ENCODE assay signal across 21 cellular contexts in the genomic region with DNA sequence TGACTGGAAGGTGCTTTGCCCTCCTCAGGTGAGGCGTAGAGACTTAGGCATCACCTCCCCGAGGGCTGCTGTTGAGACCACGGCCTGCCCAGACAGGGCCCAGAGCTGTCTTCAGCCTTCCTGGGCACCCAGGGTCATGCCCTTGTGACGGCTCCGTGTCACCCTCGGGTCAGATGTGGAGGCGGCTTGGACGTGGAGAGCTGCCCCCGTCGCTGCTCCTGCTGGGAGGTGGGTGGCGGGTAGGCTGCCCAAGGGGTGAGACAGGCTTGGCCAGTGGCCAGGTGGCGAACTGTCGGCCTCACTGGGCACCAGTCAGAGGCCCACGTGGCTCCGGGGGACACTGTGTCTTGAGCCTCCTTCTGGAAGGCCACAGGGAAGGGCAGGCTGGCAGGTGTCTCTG. TPM values are rescaled to one million over a fixed set of nuclear protein-coding genes. Genes with fewer than 3 reads are reported as not detected.
"Had no signal": no experiment of that assay in that cellular context is flagged by ENCODE, and none has a peak within 500 bp of the region (broad histone marks: within the 10 kb centered on the region; RNA-seq: fewer than 3 reads in every experiment).

No MANE protein-coding gene starts in this region.

- H3K36me3 ChIP-seq: neural progenitor cell had no signal

- H3K27me3 Mint-ChIP-seq: activated CD4-positive, alpha-beta T cell treated with anti-CD3 and anti-CD28 coated beads, Interleukin-2, amount 10 ng/mL, durations not matched to agents 7 days and 5 days; activated naive CD8-positive, alpha-beta T cell treated with anti-CD3 and anti-CD28 coated beads, Interleukin-2, amount 10 ng/mL, durations not matched to agents 7 days and 5 days; activated T-helper 17 cell treated with anti-CD3 and anti-CD28 coated beads, Interleukin-2, amount 50 U/mL, for 72 hours; memory B cell; naive B cell had no signal

- H3K27me3 ChIP-seq: cardiac muscle cell, neural progenitor cell, spleen had no signal

- ATAC-seq: activated T-helper 17 cell treated with anti-CD3 and anti-CD28 coated beads, Interleukin-2, amount 50 U/mL, for 72 hours had no signal

- H3K4me1 Mint-ChIP-seq: neural progenitor cell had no signal

- H3K9me3 Mint-ChIP-seq: activated CD4-positive, alpha-beta T cell treated with anti-CD3 and anti-CD28 coated beads, Interleukin-2, amount 10 ng/mL, durations not matched to agents 7 days and 5 days; activated naive CD8-positive, alpha-beta T cell treated with anti-CD3 and anti-CD28 coated beads, Interleukin-2, amount 10 ng/mL, durations not matched to agents 7 days and 5 days; activated T-helper 17 cell treated with anti-CD3 and anti-CD28 coated beads, Interleukin-2, amount 50 U/mL, for 72 hours; memory B cell; naive B cell; neural progenitor cell had no signal

- H3K4me1 ChIP-seq: neural progenitor cell had no signal

- H3K27ac Mint-ChIP-seq: memory B cell, neural progenitor cell had no signal

- H3K4me3 Mint-ChIP-seq: activated CD4-positive, alpha-beta T cell treated with anti-CD3 and anti-CD28 coated beads, Interleukin-2, amount 10 ng/mL, durations not matched to agents 7 days and 5 days; activated naive CD8-positive, alpha-beta T cell treated with anti-CD3 and anti-CD28 coated beads, Interleukin-2, amount 10 ng/mL, durations not matched to agents 7 days and 5 days; activated T-helper 17 cell treated with anti-CD3 and anti-CD28 coated beads, Interleukin-2, amount 50 U/mL, for 72 hours; immature natural killer cell; memory B cell; neural progenitor cell had no signal

- H3K36me3 Mint-ChIP-seq: immature natural killer cell, naive B cell, neural progenitor cell had no signal

- H3K4me2 ChIP-seq: neural progenitor cell had no signal

- H3K27ac ChIP-seq: cardiac muscle cell, esophagus squamous epithelium, neural progenitor cell, ovary, sigmoid colon had no signal

- DNase-seq: activated CD4-positive, alpha-beta T cell treated with anti-CD3 and anti-CD28 coated beads, Interleukin-2, amount 10 ng/mL, durations not matched to agents 7 days and 5 days; activated naive CD4-positive, alpha-beta T cell; activated naive CD8-positive, alpha-beta T cell treated with anti-CD3 and anti-CD28 coated beads, Interleukin-2, amount 10 ng/mL, durations not matched to agents 7 days and 5 days; activated T-cell treated with anti-CD3 and anti-CD28 coated beads for 4 hours; amygdala; dermis blood vessel endothelial cell; effector memory CD4-positive, alpha-beta T cell; esophagus squamous epithelium; immature natural killer cell; kidney glomerular epithelial cell; naive B cell; ovary; sigmoid colon; spleen; stimulated activated naive CD4-positive, alpha-beta T cell; T1000 had no signal

- H3K9me3 ChIP-seq: esophagus squamous epithelium, ovary, sigmoid colon, spleen had no signal

- H2AFZ ChIP-seq: neural progenitor cell had no signal

- H3K9ac ChIP-seq: neural progenitor cell had no signal

- H3K4me3 ChIP-seq: cardiac muscle cell, esophagus squamous epithelium, neural progenitor cell, ovary, sigmoid colon, spleen had no signal

RNA-seq across cellular contexts. Expression of a gene that starts 8.9 kb away (rescaled TPM):
- total RNA-seq: chondrocyte, dermis blood vessel endothelial cell had no signal
